ENCODE assay signal across 18 cellular contexts in genomic region chr1:232464325-232464724, GRCh38.
DNase-seq lines count a peak whose midpoint lies in the region; ATAC-seq and TF ChIP-seq lines count a peak whose summit lies in the region.
"Had no signal": no experiment of that assay in that cellular context is flagged by ENCODE, and none has a peak within 500 bp of the region (broad histone marks: within the 10 kb centered on the region; RNA-seq: fewer than 3 reads in every experiment).

No MANE protein-coding gene starts in this region.

- H3K36me3 Mint-ChIP-seq in glutamatergic neuron (ENCODE audit: unreplicated experiment) = peaks cover 14% of the 10 kb centered on the region
- peaks cover 45% of the 10 kb centered on the region for H3K36me3 Mint-ChIP-seq in nephron (ENCODE audit: low read depth)
- H3K36me3 Mint-ChIP-seq: CD4-positive, alpha-beta memory T cell; CD4-positive, CD25-positive, alpha-beta regulatory T cell had no signal

- peaks cover 0 to 11% of the 10 kb centered on the region in 2 experiments; a peak in 2 of 3 replicates for H3K36me3 ChIP-seq in HEK293 (ENCODE audit: control insufficient read depth in 2 of 2, insufficient read depth in 1 of 2, low read length in 2 of 2)
- H3K36me3 ChIP-seq: BE2C, BLaER1 had no signal

- CTCF ChIA-PET in HEK293 (lab: Yijun Ruan, JAX) = no interaction called here

- H3K4me3 ChIP-seq in HEK293 (ENCODE audit: low read depth, low read length) = no peak overlapping the region
- H3K4me3 ChIP-seq: A549, BLaER1 had no signal

- H3K27ac ChIP-seq in HEK293 (ENCODE audit: extremely low read depth, low read depth, low read length) = no peak overlapping the region
- H3K27ac ChIP-seq: 22Rv1, A549, BLaER1 had no signal

- H3K4me3 Mint-ChIP-seq in glutamatergic neuron (ENCODE audit: unreplicated experiment) = no peak overlapping the region
- H3K4me3 Mint-ChIP-seq in nephron = no peak overlapping the region
- H3K4me3 Mint-ChIP-seq: CD14-positive monocyte; CD4-positive, alpha-beta memory T cell; CD4-positive, CD25-positive, alpha-beta regulatory T cell had no signal

- no peaks in the 10 kb centered on the region for H3K9me3 ChIP-seq in HEK293 (ENCODE audit: control insufficient read depth, insufficient read depth, low read depth, low read length)
- H3K9me3 ChIP-seq: A549, BE2C, BLaER1, Caco-2 had no signal

- peaks cover 20% of the 10 kb centered on the region for H3K4me1 ChIP-seq in HEK293 (ENCODE audit: control insufficient read depth, insufficient read depth, low read length)
- H3K4me1 ChIP-seq: A549, BE2C, BLaER1 had no signal

- no peak for DNase-seq in glutamatergic neuron
- no peak for DNase-seq in stimulated activated CD4-positive, alpha-beta T cell treated with anti-CD3 and anti-CD28 coated beads, Interleukin-2, amount 100 ng/mL, for 24 hours
- DNase-seq in AG08395 (ENCODE audit: low spot score) = no peak
- DNase-seq: BE2C; C1 segment of cervical spinal cord; Caco-2; Calu3; CD4-positive, alpha-beta memory T cell; CD4-positive, CD25-positive, alpha-beta regulatory T cell; DMS79 treated with DMSO at 0.1 percent for 48 hours; GF-D8 had no signal

- POLR2A ChIA-PET in HEK293 (lab: Yijun Ruan, JAX) = no interaction called here

- H3K27me3 Mint-ChIP-seq in glutamatergic neuron (ENCODE audit: unreplicated experiment) = peaks cover 7% of the 10 kb centered on the region
- H3K27me3 Mint-ChIP-seq in nephron (ENCODE audit: low read depth) = no peaks in the 10 kb centered on the region
- H3K27me3 Mint-ChIP-seq: CD4-positive, CD25-positive, alpha-beta regulatory T cell had no signal

- H3K27ac Mint-ChIP-seq in glutamatergic neuron (ENCODE audit: unreplicated experiment) (peak overlapping the region; percentile 1), nephron (peak overlapping the region in 2 of 3 experiments; percentile 41 to 46)
- H3K27ac Mint-ChIP-seq: CD14-positive monocyte; CD4-positive, alpha-beta memory T cell; CD4-positive, CD25-positive, alpha-beta regulatory T cell had no signal

- no peak for ATAC-seq in HG03108 (IDR thresholded peaks at IDR 0.05; ENCODE audit: unreplicated experiment)
- ATAC-seq: A549 had no signal

- TF ChIP-seq CTCF in HEK293 (tag by site-specific recombination; IDR thresholded peaks at IDR 0.05) (no peak), glutamatergic neuron (IDR thresholded peaks at IDR 0.05; ENCODE audit: partially characterized antibody, unreplicated experiment) (no peak), nephron (IDR thresholded peaks at IDR 0.05; ENCODE audit: unreplicated experiment in 3 of 3) (no peak)

- H3K4me1 Mint-ChIP-seq in glutamatergic neuron (ENCODE audit: low read depth, unreplicated experiment) = peaks cover 20% of the 10 kb centered on the region
- H3K4me1 Mint-ChIP-seq in nephron = peaks cover 17% of the 10 kb centered on the region
- H3K4me1 Mint-ChIP-seq: CD14-positive monocyte had no signal

- H3K9me3 Mint-ChIP-seq in glutamatergic neuron (ENCODE audit: unreplicated experiment) (peaks cover 8% of the 10 kb centered on the region), nephron (no peaks in the 10 kb centered on the region)
- H3K9me3 Mint-ChIP-seq: CD4-positive, alpha-beta memory T cell; CD4-positive, CD25-positive, alpha-beta regulatory T cell had no signal

TF ChIP-seq in HEK293, 187 proteins besides CTCF, POLR2A, EP300 and RAD21 (continues in another document):
- no peak for TF ChIP-seq KLF1 (tag by site-specific recombination; IDR thresholded peaks at IDR 0.05)
- no peak for TF ChIP-seq ATF2 (tag by site-specific recombination; IDR thresholded peaks at IDR 0.05; ENCODE audit: low read depth)
- peak; percentile 66 for TF ChIP-seq PRDM6 (tag by site-specific recombination; IDR thresholded peaks at IDR 0.05)
- no peak for TF ChIP-seq ZNF366 (tag by site-specific recombination; conservative IDR thresholded peaks at IDR 0.05)
- no peak for TF ChIP-seq ZBTB7A (tag by site-specific recombination; IDR thresholded peaks at IDR 0.05; ENCODE audit: low read depth)
- TF ChIP-seq BCL6B (tag by site-specific recombination; IDR thresholded peaks at IDR 0.05) = no peak
- peak; percentile 53 for TF ChIP-seq OSR2 (tag by site-specific recombination; IDR thresholded peaks at IDR 0.05)
- no peak for TF ChIP-seq ZNF518A (tag by site-specific recombination; conservative IDR thresholded peaks at IDR 0.05; ENCODE audit: low read depth)
- TF ChIP-seq RBAK (tag by site-specific recombination; IDR thresholded peaks at IDR 0.05) = no peak
